ENCODE assay signal across 3 cellular contexts in the genomic region with DNA sequence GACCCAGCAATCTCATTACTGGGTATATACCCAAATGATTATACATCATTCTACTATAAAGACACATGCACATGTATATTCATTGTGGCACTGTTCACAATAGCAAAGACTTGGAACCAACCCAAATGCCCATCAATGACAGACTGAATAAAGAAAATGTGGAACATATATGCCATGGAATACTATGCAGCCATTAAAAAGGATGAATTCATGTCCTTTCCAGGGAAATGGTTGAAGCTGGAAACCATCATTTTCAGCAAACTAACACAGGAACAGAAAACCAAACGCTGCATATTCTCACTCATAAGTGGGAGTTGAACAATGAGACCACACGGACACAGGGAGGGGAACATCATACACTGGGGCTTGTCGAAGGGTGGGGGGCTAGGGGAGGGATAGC. TPM values are rescaled to one million over a fixed set of nuclear protein-coding genes. Genes with fewer than 3 reads are reported as not detected.
"Had no signal": no experiment of that assay in that cellular context is flagged by ENCODE, and none has a peak within 500 bp of the region (broad histone marks: within the 10 kb centered on the region; RNA-seq: fewer than 3 reads in every experiment).

No MANE protein-coding gene starts in this region.

RNA-seq across cellular contexts. Expression of a gene that starts 10.4 kb away (rescaled TPM):
- total RNA-seq: naive thymus-derived CD8-positive, alpha-beta T cell; neural crest cell; progenitor cell of endocrine pancreas had no signal
